8 cellular contexts compared by ENCODE assay signal in the genomic region with DNA sequence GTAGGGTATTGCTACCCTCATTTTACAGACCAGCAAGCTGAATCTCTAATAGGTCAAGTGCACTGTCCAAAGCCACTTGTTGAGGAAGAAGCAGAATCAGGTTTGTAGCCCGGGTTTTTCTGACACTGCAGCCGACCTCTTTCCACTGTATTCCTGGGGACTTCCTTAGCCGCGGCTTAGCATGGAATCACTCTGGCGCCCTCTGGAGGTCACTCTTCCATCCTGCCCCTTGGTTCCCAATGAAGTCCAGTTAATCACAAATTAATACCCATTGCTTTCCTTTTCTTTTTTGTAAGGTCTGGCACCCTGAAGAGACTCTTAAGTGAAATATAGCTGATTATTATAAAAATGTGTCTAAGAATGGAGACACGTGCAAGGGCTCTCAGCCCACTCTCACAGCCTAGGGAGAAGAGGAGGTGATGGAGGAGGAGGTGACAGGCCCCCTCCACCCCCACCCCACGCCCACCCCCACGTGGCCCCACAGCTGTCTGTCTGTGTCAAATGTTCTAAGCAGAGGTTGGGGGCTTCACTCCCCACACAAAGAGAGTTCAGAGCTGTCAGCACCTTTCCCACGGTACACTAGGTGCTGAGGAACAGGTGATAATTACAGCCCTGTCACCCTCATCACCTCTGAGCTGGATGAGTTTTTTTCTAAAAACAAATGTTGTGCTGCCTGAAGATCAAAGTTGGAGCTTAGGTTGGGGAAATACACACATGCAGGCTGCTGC.
DNase-seq lines count a peak whose midpoint lies in the region; ATAC-seq and TF ChIP-seq lines count a peak whose summit lies in the region.

No MANE protein-coding gene starts in this region.

- H3K4me3 ChIP-seq in WI38 (ENCODE audit: low read depth, low read length) (no peak overlapping the region), cardiac fibroblast (replicated peaks in 1 of 2; ENCODE audit: low read depth in 2 of 2, low read length in 2 of 2) (no peak overlapping the region)

- DNase-seq in AG08395 (ENCODE audit: low spot score): peak; percentile 74
- DNase-seq in NCI-H2171 (lab: John Stamatoyannopoulos, UW): peak; percentile 64
- peak; percentile 85 to 86 for DNase-seq in cardiac fibroblast (ENCODE audit: low read depth in 2 of 2)
- peak; percentile 69 for DNase-seq in kidney tubule cell (ENCODE audit: low spot score)
- peak; percentile 26 for DNase-seq in stimulated activated CD4-positive, alpha-beta T cell treated with anti-CD3 and anti-CD28 coated beads, Interleukin-2, amount 100 ng/mL, for 4 hours (ENCODE audit: low read depth)

- peak; percentile 44 for ATAC-seq in GM19463 (IDR thresholded peaks at IDR 0.05; ENCODE audit: unreplicated experiment)
- no peak for ATAC-seq in GM18858 (IDR thresholded peaks at IDR 0.05; ENCODE audit: unreplicated experiment)

- TF ChIP-seq CTCF in WI38 (IDR thresholded peaks at IDR 0.05; ENCODE audit: low read depth, low read length): peak; percentile 94
- peak; percentile 94 for TF ChIP-seq CTCF in cardiac fibroblast (IDR thresholded peaks at IDR 0.05; ENCODE audit: low read depth, low read length)

Comparison
In these comparisons a context has a peak if more than half of its experiments do, and no peak if none do; other contexts are left out.
1. DNase-seq: peak in every context shown above with its lines; median percentile 86 in cardiac fibroblast; 74 in AG08395; 69 in kidney tubule cell; 64 in NCI-H2171; 26 in stimulated activated CD4-positive, alpha-beta T cell treated with anti-CD3 and anti-CD28 coated beads, Interleukin-2, amount 100 ng/mL, for 4 hours.